ENCODE assay signal across 9 cellular contexts in the genomic region with DNA sequence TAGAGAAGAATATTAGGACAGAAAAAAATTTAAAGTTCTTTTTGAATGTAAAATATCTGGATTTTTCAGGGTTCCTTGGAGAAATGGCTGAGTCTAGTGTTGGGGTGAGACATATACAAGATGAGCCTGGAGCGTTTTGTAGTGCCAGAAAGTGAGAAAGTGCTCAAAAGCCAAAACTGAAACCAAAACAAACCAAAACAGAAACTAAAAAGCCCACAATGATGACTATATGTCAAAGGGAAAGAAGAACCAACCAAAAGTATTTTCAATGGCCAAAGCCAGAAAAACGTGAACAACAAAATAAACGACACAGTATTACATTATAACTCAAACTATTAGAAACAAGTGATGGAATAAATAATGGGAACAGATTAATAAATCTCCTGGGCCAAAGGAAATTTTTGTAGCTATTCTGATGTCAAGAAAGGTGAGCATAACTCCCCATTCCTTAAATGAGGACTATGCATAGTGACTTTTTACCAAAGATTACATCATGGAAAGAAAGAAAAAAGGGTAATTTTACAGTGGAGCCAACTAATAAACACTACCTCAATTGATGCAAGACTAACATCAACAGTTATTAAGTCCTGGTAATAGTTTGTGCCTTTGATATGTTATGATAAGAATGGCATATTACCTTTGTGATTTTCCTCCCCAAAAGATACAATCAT.
DNase-seq lines count a peak whose midpoint lies in the region; ATAC-seq and TF ChIP-seq lines count a peak whose summit lies in the region.
"Had no signal": no experiment of that assay in that cellular context is flagged by ENCODE, and none has a peak within 500 bp of the region (broad histone marks: within the 10 kb centered on the region; RNA-seq: fewer than 3 reads in every experiment).

No MANE protein-coding gene starts in this region.

- peak; percentile 100 for ATAC-seq in GM21447 (IDR thresholded peaks at IDR 0.05; ENCODE audit: unreplicated experiment)
- ATAC-seq in HG03442 (IDR thresholded peaks at IDR 0.05; ENCODE audit: unreplicated experiment), result peak; percentile 100

- H3K9me3 ChIP-seq in vagina, result no peaks in the 10 kb centered on the region

- TF ChIP-seq CTCF in GM13976 (IDR thresholded peaks at IDR 0.05; ENCODE audit: borderline replicate concordance, control extremely low read depth, extremely low read depth, insufficient read depth, missing control alignments) (no peak), vagina (IDR thresholded peaks at IDR 0.05) (no peak)

- H3K4me1 ChIP-seq in vagina, result no peaks in the 10 kb centered on the region

- no peak for TF ChIP-seq POLR2A in vagina (IDR thresholded peaks at IDR 0.05)

- H3K4me3 ChIP-seq in vagina, result no peak overlapping the region

- no peak overlapping the region for H3K27ac ChIP-seq in vagina

- intact Hi-C loops in vagina (cut with DNase I), result no loop called here

- no peaks in the 10 kb centered on the region for H3K27me3 ChIP-seq in vagina

- DNase-seq in GM13976 (ENCODE audit: low spot score) (peak; percentile 3), astrocyte of the hippocampus (ENCODE audit: low read depth, low spot score) (peak; percentile 14), NCI-H524 (lab: John Stamatoyannopoulos, UW) (no peak), vagina (ENCODE audit: extremely low spot score in 2 of 2) (no peak), occipital lobe (lab: John Stamatoyannopoulos, UW) (no peak), dedifferentiated amniotic fluid mesenchymal stem cell (ENCODE audit: extremely low spot score) (no peak)
- DNase-seq: stimulated activated CD4-positive, alpha-beta T cell treated with anti-CD3 and anti-CD28 coated beads, Interleukin-15, amount 100 ng/mL, for 24 hours had no signal

- H3K36me3 ChIP-seq in vagina, result no peaks in the 10 kb centered on the region

- in situ Hi-C loops in GM13976 (cut with MboI; ENCODE audit: low sequenced_read_pairs, unreplicated experiment), result no loop called here

Comparison
In these comparisons a context has a peak if more than half of its experiments do, and no peak if none do; other contexts are left out.
1. DNase-seq: peak in GM13976 (single experiment) and astrocyte of the hippocampus (single experiment); none in NCI-H524 (0 of 2), vagina (0 of 2), occipital lobe (single experiment) and dedifferentiated amniotic fluid mesenchymal stem cell (single experiment).